Comparison of ENCODE assay signal across 1 cellular context in the genomic region with DNA sequence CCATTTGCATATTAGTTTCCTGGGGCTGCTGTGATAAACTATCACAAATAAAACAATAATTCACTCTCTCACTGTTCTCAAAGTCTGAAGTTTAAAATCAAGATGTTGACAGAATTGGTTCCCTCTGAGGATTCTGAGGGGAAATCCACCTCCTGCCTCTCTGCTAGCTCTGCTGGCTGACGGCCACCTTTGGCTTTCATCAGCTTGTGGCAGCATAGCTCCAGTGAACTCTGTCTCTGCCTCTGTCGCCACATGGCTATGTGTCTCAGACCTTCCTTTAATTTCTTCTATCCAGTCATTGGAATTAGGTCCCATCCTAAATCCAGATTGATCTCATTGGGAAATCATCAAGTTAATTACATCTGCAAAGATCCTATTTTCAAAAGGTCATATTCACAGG.
TF ChIP-seq lines count a peak whose summit lies in the region.

No MANE protein-coding gene starts in this region.

TF ChIP-seq in HCT116, 20 proteins besides CTCF, POLR2A, EP300 and RAD21 (continued from another document):
- TF ChIP-seq, protein P1, sequence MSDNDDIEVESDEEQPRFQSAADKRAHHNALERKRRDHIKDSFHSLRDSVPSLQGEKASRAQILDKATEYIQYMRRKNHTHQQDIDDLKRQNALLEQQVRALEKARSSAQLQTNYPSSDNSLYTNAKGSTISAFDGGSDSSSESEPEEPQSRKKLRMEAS (IDR thresholded peaks at IDR 0.05) = no peak
- TF ChIP-seq SP1 (IDR thresholded peaks at IDR 0.05; ENCODE audit: low read depth) = no peak
- TF ChIP-seq ZNF274 (IDR thresholded peaks at IDR 0.05; ENCODE audit: low read depth, low read length) = no peak
- TF ChIP-seq SIN3A (IDR thresholded peaks at IDR 0.05; ENCODE audit: low read depth) = no peak
- no peak for TF ChIP-seq POLR2AphosphoS5 (IDR thresholded peaks at IDR 0.05; ENCODE audit: low read depth, low read length)
- TF ChIP-seq FOSL1 (IDR thresholded peaks at IDR 0.05; ENCODE audit: low read depth) = no peak
- TF ChIP-seq ZFX (IDR thresholded peaks at IDR 0.05) = no peak
- no peak for TF ChIP-seq SRF (IDR thresholded peaks at IDR 0.05; ENCODE audit: low read depth)
- no peak for TF ChIP-seq JUND (IDR thresholded peaks at IDR 0.05)
- no peak for TF ChIP-seq EZH2phosphoT487 (IDR thresholded peaks at IDR 0.05; ENCODE audit: borderline replicate concordance)
- TF ChIP-seq CEBPB (IDR thresholded peaks at IDR 0.05; ENCODE audit: low read depth) = no peak
- TF ChIP-seq, protein P2, sequence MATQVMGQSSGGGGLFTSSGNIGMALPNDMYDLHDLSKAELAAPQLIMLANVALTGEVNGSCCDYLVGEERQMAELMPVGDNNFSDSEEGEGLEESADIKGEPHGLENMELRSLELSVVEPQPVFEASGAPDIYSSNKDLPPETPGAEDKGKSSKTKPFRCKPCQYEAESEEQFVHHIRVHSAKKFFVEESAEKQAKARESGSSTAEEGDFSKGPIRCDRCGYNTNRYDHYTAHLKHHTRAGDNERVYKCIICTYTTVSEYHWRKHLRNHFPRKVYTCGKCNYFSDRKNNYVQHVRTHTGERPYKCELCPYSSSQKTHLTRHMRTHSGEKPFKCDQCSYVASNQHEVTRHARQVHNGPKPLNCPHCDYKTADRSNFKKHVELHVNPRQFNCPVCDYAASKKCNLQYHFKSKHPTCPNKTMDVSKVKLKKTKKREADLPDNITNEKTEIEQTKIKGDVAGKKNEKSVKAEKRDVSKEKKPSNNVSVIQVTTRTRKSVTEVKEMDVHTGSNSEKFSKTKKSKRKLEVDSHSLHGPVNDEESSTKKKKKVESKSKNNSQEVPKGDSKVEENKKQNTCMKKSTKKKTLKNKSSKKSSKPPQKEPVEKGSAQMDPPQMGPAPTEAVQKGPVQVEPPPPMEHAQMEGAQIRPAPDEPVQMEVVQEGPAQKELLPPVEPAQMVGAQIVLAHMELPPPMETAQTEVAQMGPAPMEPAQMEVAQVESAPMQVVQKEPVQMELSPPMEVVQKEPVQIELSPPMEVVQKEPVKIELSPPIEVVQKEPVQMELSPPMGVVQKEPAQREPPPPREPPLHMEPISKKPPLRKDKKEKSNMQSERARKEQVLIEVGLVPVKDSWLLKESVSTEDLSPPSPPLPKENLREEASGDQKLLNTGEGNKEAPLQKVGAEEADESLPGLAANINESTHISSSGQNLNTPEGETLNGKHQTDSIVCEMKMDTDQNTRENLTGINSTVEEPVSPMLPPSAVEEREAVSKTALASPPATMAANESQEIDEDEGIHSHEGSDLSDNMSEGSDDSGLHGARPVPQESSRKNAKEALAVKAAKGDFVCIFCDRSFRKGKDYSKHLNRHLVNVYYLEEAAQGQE (IDR thresholded peaks at IDR 0.05; ENCODE audit: low read depth) = no peak
- TF ChIP-seq, protein P3, sequence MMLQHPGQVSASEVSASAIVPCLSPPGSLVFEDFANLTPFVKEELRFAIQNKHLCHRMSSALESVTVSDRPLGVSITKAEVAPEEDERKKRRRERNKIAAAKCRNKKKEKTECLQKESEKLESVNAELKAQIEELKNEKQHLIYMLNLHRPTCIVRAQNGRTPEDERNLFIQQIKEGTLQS (IDR thresholded peaks at IDR 0.05) = no peak
